8 cellular contexts compared by ENCODE assay signal in genomic region chr3:157089455-157090221, GRCh38.
A peak's percentile ranks its signal among the peaks of the same experiment; 100 is the strongest.
DNase-seq lines count a peak whose midpoint lies in the region; ATAC-seq lines count a peak whose summit lies in the region.

No MANE protein-coding gene starts in this region.

- peaks cover 69% of the 10 kb centered on the region for H3K4me1 Mint-ChIP-seq in activated CD8-positive, alpha-beta memory T cell treated with anti-CD3 and anti-CD28 coated beads, Interleukin-2, amount 10 ng/mL, durations not matched to agents 7 days and 5 days
- peaks cover 64% of the 10 kb centered on the region for H3K4me1 Mint-ChIP-seq in activated CD4-positive, alpha-beta memory T cell treated with anti-CD3 and anti-CD28 coated beads for 36 hours (ENCODE audit: low read depth)

- H3K27ac Mint-ChIP-seq in activated CD8-positive, alpha-beta memory T cell treated with anti-CD3 and anti-CD28 coated beads, Interleukin-2, amount 10 ng/mL, durations not matched to agents 7 days and 5 days = peak overlapping the region; percentile 96
- peak overlapping the region; percentile 96 for H3K27ac Mint-ChIP-seq in activated CD4-positive, alpha-beta memory T cell treated with anti-CD3 and anti-CD28 coated beads for 36 hours

- peak; percentile 26 for ATAC-seq in activated CD8-positive, alpha-beta memory T cell treated with anti-CD3 and anti-CD28 coated beads, Interleukin-2, amount 10 ng/mL, durations not matched to agents 7 days and 5 days
- ATAC-seq in HG03432 (IDR thresholded peaks at IDR 0.05; ENCODE audit: unreplicated experiment) = peak; percentile 10

- H3K36me3 Mint-ChIP-seq in activated CD8-positive, alpha-beta memory T cell treated with anti-CD3 and anti-CD28 coated beads, Interleukin-2, amount 10 ng/mL, durations not matched to agents 7 days and 5 days = peaks cover 6% of the 10 kb centered on the region
- H3K36me3 Mint-ChIP-seq in activated CD4-positive, alpha-beta memory T cell treated with anti-CD3 and anti-CD28 coated beads for 36 hours = no peaks in the 10 kb centered on the region

- POLR2A ChIA-PET in activated CD4-positive, alpha-beta memory T cell treated with anti-CD3 and anti-CD28 coated beads for 36 hours (lab: Charles Lee) = interaction anchor here (0.7 to 3.3 kb wide), 22 partner anchors 10 to 580 kb away, joined by 3 to 67 read pairs (median 6); partner anchors contain the start of genes CCNL1, SSR3 and TIPARP

- CTCF ChIA-PET in activated CD8-positive, alpha-beta memory T cell treated with anti-CD3 and anti-CD28 coated beads, Interleukin-2, amount 10 ng/mL, durations not matched to agents 7 days and 5 days (lab: Charles Lee) = interaction anchor here (0.9 to 19.2 kb wide), 13 partner anchors 9 to 535 kb away, joined by 3 to 332 read pairs (median 6); partner anchors contain the start of gene SSR3
- CTCF ChIA-PET in activated CD4-positive, alpha-beta memory T cell treated with anti-CD3 and anti-CD28 coated beads for 36 hours (lab: Charles Lee) = interaction anchor here (0.7 to 5.2 kb wide), 23 partner anchors 8 to 938 kb away, joined by 3 to 53 read pairs (median 4); partner anchors contain the start of genes SSR3 and TIPARP

- H3K27me3 Mint-ChIP-seq in activated CD8-positive, alpha-beta memory T cell treated with anti-CD3 and anti-CD28 coated beads, Interleukin-2, amount 10 ng/mL, durations not matched to agents 7 days and 5 days = no peaks in the 10 kb centered on the region
- no peaks in the 10 kb centered on the region for H3K27me3 Mint-ChIP-seq in activated CD4-positive, alpha-beta memory T cell treated with anti-CD3 and anti-CD28 coated beads for 36 hours

- no peaks in the 10 kb centered on the region for H3K9me3 Mint-ChIP-seq in activated CD8-positive, alpha-beta memory T cell treated with anti-CD3 and anti-CD28 coated beads, Interleukin-2, amount 10 ng/mL, durations not matched to agents 7 days and 5 days (ENCODE audit: low read depth)
- no peaks in the 10 kb centered on the region for H3K9me3 Mint-ChIP-seq in activated CD4-positive, alpha-beta memory T cell treated with anti-CD3 and anti-CD28 coated beads for 36 hours

- H3K4me3 Mint-ChIP-seq in activated CD8-positive, alpha-beta memory T cell treated with anti-CD3 and anti-CD28 coated beads, Interleukin-2, amount 10 ng/mL, durations not matched to agents 7 days and 5 days = peak overlapping the region; percentile 74
- peak overlapping the region; percentile 72 for H3K4me3 Mint-ChIP-seq in activated CD4-positive, alpha-beta memory T cell treated with anti-CD3 and anti-CD28 coated beads for 36 hours

- DNase-seq in activated CD8-positive, alpha-beta memory T cell treated with anti-CD3 and anti-CD28 coated beads, Interleukin-2, amount 10 ng/mL, durations not matched to agents 7 days and 5 days = no peak
- DNase-seq in activated CD8-positive, alpha-beta memory T cell treated with anti-CD3 and anti-CD28 coated beads, Interleukin-2, amount 50 U/mL, for 48 hours = no peak
- DNase-seq in activated CD4-positive, alpha-beta memory T cell treated with anti-CD3 and anti-CD28 coated beads for 36 hours = peak; percentile 64
- DNase-seq in germinal center (ENCODE audit: low spot score) = peak; percentile 34
- DNase-seq in pulmonary artery endothelial cell (ENCODE audit: low read depth, low spot score) = peak; percentile 32
- no peak for DNase-seq in RKO (ENCODE audit: low spot score)
- DNase-seq in AG08396 (ENCODE audit: low spot score) = no peak

- intact Hi-C loops in activated CD4-positive, alpha-beta memory T cell treated with anti-CD3 and anti-CD28 coated beads for 36 hours (cut with micrococcal nuclease) = loop anchor here (1.0 to 5.0 kb wide), 8 partner anchors 14 to 606 kb away; partner anchors contain the start of genes CCNL1, LEKR1, SSR3 and TIPARP

Comparison
In these comparisons a context has a peak if more than half of its experiments do, and no peak if none do; other contexts are left out.
1. DNase-seq: peak in activated CD4-positive, alpha-beta memory T cell treated with anti-CD3 and anti-CD28 coated beads for 36 hours (single experiment), germinal center (single experiment) and pulmonary artery endothelial cell (single experiment); none in activated CD8-positive, alpha-beta memory T cell treated with anti-CD3 and anti-CD28 coated beads, Interleukin-2, amount 10 ng/mL, durations not matched to agents 7 days and 5 days (single experiment), activated CD8-positive, alpha-beta memory T cell treated with anti-CD3 and anti-CD28 coated beads, Interleukin-2, amount 50 U/mL, for 48 hours (single experiment), RKO (single experiment) and AG08396 (single experiment).